ENCODE assay signal across 26 cellular contexts in the genomic region with DNA sequence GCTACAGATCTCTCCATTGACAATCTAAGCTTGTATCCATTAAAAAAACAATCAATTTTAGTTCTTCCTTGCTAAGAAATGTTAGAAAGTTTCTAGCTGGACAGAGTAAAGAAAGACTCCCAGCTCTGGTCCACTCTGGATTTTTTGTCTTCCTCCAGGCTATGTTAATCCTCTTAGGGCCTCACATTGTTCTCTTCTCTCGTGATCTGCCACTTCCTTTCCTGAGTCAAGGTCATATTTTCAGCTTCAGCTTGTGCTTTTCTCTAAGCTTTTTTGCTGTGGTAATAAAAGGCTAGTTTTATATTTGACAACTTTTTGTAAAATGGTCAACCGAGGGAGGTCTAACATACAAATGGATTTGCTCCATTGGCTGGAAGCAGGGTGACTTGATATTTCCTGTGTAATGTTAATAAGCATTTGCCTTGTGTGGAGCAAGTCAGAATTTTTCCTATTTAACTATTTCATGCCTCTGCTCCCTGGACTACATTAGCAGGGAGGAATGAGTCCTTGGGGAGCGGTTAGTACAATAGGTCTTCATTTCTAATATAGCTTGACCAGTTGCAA.
"Had no signal": no experiment of that assay in that cellular context is flagged by ENCODE, and none has a peak within 500 bp of the region (broad histone marks: within the 10 kb centered on the region; RNA-seq: fewer than 3 reads in every experiment).

No MANE protein-coding gene starts in this region.

- H3K36me3 ChIP-seq: adrenal gland, ascending aorta, esophagus squamous epithelium, heart right ventricle, neutrophil, uterus had no signal

- DNase-seq: activated CD8-positive, alpha-beta memory T cell treated with anti-CD3 and anti-CD28 coated beads for 24 hours; activated CD8-positive, alpha-beta memory T cell treated with anti-CD3 and anti-CD28 coated beads, Interleukin-2, amount 50 U/mL, for 4 hours; activated naive CD4-positive, alpha-beta T cell; activated T-cell treated with anti-CD3 and anti-CD28 coated beads, Interleukin-2, amount 50 U/mL, for 24 hours; adrenal gland; central memory CD4-positive, alpha-beta T cell; effector memory CD8-positive, alpha-beta T cell; esophagus squamous epithelium; heart right ventricle; islet precursor cell; left cardiac atrium; mesenchymal stem cell; mucosa of descending colon; stimulated activated CD4-positive, alpha-beta T cell treated with anti-CD3 and anti-CD28 coated beads, Interleukin-2, amount 100 ng/mL, for 48 hours; stimulated activated CD8-positive, alpha-beta memory T cell treated with anti-CD3 and anti-CD28 coated beads, Interleukin-4, amount 100 ng/mL, for 48 hours; stimulated activated naive B cell treated with anti-CD40 and anti-IgM and Interleukin-4, amounts not matched to agents 10 μg/mL and 1 μg/mL and 100 μg/mL, for 72 hours; T-helper 1 cell; trophoblast cell; uterus had no signal

- ATAC-seq: activated T-helper 17 cell treated with anti-CD3 and anti-CD28 coated beads, Interleukin-2, amount 50 U/mL, for 72 hours; effector memory CD8-positive, alpha-beta T cell; heart right ventricle; left cardiac atrium; mucosa of descending colon; sciatic nerve; stimulated activated naive B cell treated with anti-CD40 and anti-IgM and Interleukin-4, amounts not matched to agents 10 μg/mL and 1 μg/mL and 100 μg/mL, for 72 hours had no signal

- FAIRE-seq: TTC549 had no signal

- H3K4me1 ChIP-seq: adrenal gland, ascending aorta, esophagus squamous epithelium, heart right ventricle, uterus had no signal

- H3K27ac Mint-ChIP-seq: activated naive CD8-positive, alpha-beta T cell; activated T-cell treated with anti-CD3 and anti-CD28 coated beads, Interleukin-2, amount 50 U/mL, for 24 hours; activated T-helper 17 cell treated with anti-CD3 and anti-CD28 coated beads, Interleukin-2, amount 50 U/mL, for 72 hours; effector memory CD8-positive, alpha-beta T cell; stimulated activated naive B cell treated with anti-CD40 and anti-IgM and Interleukin-4, amounts not matched to agents 10 μg/mL and 1 μg/mL and 100 μg/mL, for 72 hours had no signal

- H3K27me3 Mint-ChIP-seq: activated naive CD8-positive, alpha-beta T cell; activated T-cell treated with anti-CD3 and anti-CD28 coated beads, Interleukin-2, amount 50 U/mL, for 24 hours; activated T-helper 17 cell treated with anti-CD3 and anti-CD28 coated beads, Interleukin-2, amount 50 U/mL, for 72 hours; effector memory CD8-positive, alpha-beta T cell; stimulated activated naive B cell treated with anti-CD40 and anti-IgM and Interleukin-4, amounts not matched to agents 10 μg/mL and 1 μg/mL and 100 μg/mL, for 72 hours had no signal

- H3K4me3 ChIP-seq: adrenal gland, ascending aorta, esophagus squamous epithelium, heart right ventricle, mucosa of descending colon, smooth muscle cell, uterus had no signal

- H3K4me1 Mint-ChIP-seq: activated T-helper 17 cell treated with anti-CD3 and anti-CD28 coated beads, Interleukin-2, amount 50 U/mL, for 72 hours; stimulated activated naive B cell treated with anti-CD40 and anti-IgM and Interleukin-4, amounts not matched to agents 10 μg/mL and 1 μg/mL and 100 μg/mL, for 72 hours had no signal

- H3K27me3 ChIP-seq: adrenal gland, ascending aorta, esophagus squamous epithelium, heart right ventricle, neutrophil, uterus had no signal

- H3K9me3 ChIP-seq: neutrophil had no signal

- H3K4me2 ChIP-seq: smooth muscle cell had no signal

- H3K4me3 Mint-ChIP-seq: activated naive CD8-positive, alpha-beta T cell; activated T-cell treated with anti-CD3 and anti-CD28 coated beads, Interleukin-2, amount 50 U/mL, for 24 hours; activated T-helper 17 cell treated with anti-CD3 and anti-CD28 coated beads, Interleukin-2, amount 50 U/mL, for 72 hours; effector memory CD8-positive, alpha-beta T cell; stimulated activated naive B cell treated with anti-CD40 and anti-IgM and Interleukin-4, amounts not matched to agents 10 μg/mL and 1 μg/mL and 100 μg/mL, for 72 hours had no signal

- H3K27ac ChIP-seq: adrenal gland, ascending aorta, esophagus squamous epithelium, heart right ventricle, neutrophil, uterus had no signal
